1 cellular context compared by ENCODE assay signal in the genomic region with DNA sequence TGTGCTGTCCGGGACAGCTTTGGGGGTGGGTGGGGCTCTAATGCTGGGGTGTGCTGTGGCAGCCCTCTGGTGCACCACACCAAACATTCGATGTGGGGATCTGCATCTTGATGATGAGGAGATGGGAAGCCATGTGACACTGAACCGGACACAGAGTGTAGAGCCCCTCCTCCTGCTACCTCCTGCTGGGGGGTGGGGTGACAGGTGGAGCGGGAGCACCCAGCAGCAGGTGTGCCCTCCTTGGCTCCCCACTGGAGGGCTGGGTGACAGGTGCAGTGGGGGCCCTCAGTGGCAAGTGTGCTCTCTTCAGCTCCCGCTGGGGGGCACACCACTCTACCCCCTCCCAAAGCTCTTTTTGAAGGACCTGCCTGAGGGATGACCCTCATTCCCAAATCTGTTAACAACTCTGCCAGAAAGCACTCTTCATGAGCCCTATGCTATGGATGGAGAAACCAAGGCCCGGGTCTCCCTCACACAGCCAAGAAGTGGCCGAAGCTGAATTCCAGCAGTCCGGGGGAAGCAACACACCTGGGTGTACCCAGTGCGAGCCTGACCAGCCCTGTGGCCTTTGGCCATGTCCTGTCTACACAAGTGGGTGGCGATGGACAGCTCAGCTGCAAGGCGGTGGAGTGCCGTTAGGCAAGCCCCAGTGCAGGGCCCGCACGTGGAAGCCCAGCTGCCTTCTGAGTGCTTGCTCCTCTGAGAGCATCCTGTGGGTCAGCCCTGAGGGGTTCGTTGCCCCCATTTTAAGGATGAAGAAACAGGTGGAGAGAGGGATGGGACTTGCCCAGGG.
TF ChIP-seq lines count a peak whose summit lies in the region.

No MANE protein-coding gene starts in this region.

TF ChIP-seq in HepG2, 621 proteins besides CTCF, POLR2A, EP300 and RAD21 (continued from another document and continues in another):
- peak; percentile 72; the same call in 1 of the 2 replicates for TF ChIP-seq ZNF788 (CRISPR knock-in tag; IDR thresholded peaks at IDR 0.05; ENCODE audit: borderline replicate concordance)
- 0 out of 2 replicates have a peak, but pooled peaks have one; percentile 18 for TF ChIP-seq SRY (CRISPR knock-in tag; IDR thresholded peaks at IDR 0.05)
- TF ChIP-seq BRD4 (CRISPR knock-in tag; IDR thresholded peaks at IDR 0.05) = no peak
- TF ChIP-seq, protein P1, sequence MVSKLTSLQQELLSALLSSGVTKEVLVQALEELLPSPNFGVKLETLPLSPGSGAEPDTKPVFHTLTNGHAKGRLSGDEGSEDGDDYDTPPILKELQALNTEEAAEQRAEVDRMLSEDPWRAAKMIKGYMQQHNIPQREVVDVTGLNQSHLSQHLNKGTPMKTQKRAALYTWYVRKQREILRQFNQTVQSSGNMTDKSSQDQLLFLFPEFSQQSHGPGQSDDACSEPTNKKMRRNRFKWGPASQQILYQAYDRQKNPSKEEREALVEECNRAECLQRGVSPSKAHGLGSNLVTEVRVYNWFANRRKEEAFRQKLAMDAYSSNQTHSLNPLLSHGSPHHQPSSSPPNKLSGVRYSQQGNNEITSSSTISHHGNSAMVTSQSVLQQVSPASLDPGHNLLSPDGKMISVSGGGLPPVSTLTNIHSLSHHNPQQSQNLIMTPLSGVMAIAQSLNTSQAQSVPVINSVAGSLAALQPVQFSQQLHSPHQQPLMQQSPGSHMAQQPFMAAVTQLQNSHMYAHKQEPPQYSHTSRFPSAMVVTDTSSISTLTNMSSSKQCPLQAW (CRISPR knock-in tag; IDR thresholded peaks at IDR 0.05) = no peak
- TF ChIP-seq ZIK1 (CRISPR knock-in tag; IDR thresholded peaks at IDR 0.05; ENCODE audit: borderline replicate concordance, low read depth) = peak; percentile 17; the same call in 1 of the 2 replicates
- 0 out of 2 replicates have a peak, but pooled peaks have one; percentile 5 for TF ChIP-seq ZNF563 (CRISPR knock-in tag; IDR thresholded peaks at IDR 0.05)
- 0 out of 2 replicates have a peak, but pooled peaks have one; percentile 15 for TF ChIP-seq ZNF274 (CRISPR knock-in tag; IDR thresholded peaks at IDR 0.05)
- TF ChIP-seq, protein P2, sequence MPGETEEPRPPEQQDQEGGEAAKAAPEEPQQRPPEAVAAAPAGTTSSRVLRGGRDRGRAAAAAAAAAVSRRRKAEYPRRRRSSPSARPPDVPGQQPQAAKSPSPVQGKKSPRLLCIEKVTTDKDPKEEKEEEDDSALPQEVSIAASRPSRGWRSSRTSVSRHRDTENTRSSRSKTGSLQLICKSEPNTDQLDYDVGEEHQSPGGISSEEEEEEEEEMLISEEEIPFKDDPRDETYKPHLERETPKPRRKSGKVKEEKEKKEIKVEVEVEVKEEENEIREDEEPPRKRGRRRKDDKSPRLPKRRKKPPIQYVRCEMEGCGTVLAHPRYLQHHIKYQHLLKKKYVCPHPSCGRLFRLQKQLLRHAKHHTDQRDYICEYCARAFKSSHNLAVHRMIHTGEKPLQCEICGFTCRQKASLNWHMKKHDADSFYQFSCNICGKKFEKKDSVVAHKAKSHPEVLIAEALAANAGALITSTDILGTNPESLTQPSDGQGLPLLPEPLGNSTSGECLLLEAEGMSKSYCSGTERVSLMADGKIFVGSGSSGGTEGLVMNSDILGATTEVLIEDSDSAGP (CRISPR knock-in tag; IDR thresholded peaks at IDR 0.05; ENCODE audit: borderline replicate concordance) = peak; percentile 70; the same call in 1 of the 2 replicates
- TF ChIP-seq, protein P3, sequence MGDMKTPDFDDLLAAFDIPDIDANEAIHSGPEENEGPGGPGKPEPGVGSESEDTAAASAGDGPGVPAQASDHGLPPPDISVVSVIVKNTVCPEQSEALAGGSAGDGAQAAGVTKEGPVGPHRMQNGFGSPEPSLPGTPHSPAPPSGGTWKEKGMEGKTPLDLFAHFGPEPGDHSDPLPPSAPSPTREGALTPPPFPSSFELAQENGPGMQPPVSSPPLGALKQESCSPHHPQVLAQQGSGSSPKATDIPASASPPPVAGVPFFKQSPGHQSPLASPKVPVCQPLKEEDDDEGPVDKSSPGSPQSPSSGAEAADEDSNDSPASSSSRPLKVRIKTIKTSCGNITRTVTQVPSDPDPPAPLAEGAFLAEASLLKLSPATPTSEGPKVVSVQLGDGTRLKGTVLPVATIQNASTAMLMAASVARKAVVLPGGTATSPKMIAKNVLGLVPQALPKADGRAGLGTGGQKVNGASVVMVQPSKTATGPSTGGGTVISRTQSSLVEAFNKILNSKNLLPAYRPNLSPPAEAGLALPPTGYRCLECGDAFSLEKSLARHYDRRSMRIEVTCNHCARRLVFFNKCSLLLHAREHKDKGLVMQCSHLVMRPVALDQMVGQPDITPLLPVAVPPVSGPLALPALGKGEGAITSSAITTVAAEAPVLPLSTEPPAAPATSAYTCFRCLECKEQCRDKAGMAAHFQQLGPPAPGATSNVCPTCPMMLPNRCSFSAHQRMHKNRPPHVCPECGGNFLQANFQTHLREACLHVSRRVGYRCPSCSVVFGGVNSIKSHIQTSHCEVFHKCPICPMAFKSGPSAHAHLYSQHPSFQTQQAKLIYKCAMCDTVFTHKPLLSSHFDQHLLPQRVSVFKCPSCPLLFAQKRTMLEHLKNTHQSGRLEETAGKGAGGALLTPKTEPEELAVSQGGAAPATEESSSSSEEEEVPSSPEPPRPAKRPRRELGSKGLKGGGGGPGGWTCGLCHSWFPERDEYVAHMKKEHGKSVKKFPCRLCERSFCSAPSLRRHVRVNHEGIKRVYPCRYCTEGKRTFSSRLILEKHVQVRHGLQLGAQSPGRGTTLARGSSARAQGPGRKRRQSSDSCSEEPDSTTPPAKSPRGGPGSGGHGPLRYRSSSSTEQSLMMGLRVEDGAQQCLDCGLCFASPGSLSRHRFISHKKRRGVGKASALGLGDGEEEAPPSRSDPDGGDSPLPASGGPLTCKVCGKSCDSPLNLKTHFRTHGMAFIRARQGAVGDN (CRISPR knock-in tag; IDR thresholded peaks at IDR 0.05) = peak; percentile 76
- TF ChIP-seq HNF4A (CRISPR knock-in tag; IDR thresholded peaks at IDR 0.05) = peak; percentile 11; the same call in 1 of the 2 replicates
- TF ChIP-seq, protein P4, sequence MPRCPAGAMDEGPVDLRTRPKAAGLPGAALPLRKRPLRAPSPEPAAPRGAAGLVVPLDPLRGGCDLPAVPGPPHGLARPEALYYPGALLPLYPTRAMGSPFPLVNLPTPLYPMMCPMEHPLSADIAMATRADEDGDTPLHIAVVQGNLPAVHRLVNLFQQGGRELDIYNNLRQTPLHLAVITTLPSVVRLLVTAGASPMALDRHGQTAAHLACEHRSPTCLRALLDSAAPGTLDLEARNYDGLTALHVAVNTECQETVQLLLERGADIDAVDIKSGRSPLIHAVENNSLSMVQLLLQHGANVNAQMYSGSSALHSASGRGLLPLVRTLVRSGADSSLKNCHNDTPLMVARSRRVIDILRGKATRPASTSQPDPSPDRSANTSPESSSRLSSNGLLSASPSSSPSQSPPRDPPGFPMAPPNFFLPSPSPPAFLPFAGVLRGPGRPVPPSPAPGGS (CRISPR knock-in tag; IDR thresholded peaks at IDR 0.05) = 0 out of 2 replicates have a peak, but pooled peaks have one; percentile 3
- TF ChIP-seq KDM2A (CRISPR knock-in tag; IDR thresholded peaks at IDR 0.05; ENCODE audit: borderline replicate concordance, low read depth) = peak; percentile 31; the same call in 1 of the 2 replicates
- TF ChIP-seq TBX3 (IDR thresholded peaks at IDR 0.05; ENCODE audit: borderline replicate concordance) = no peak
- 0 out of 2 replicates have a peak, but pooled peaks have one; percentile 0 for TF ChIP-seq KLF6 (CRISPR knock-in tag; IDR thresholded peaks at IDR 0.05)
- peak; percentile 86 for TF ChIP-seq ZNF629 (CRISPR knock-in tag; conservative IDR thresholded peaks at IDR 0.05)
- peak; percentile 15; the same call in 1 of the 2 replicates for TF ChIP-seq KDM5B (CRISPR knock-in tag; IDR thresholded peaks at IDR 0.05; ENCODE audit: borderline replicate concordance)
- 0 out of 2 replicates have a peak, but pooled peaks have one; percentile 27 for TF ChIP-seq ZNF33B (CRISPR knock-in tag; IDR thresholded peaks at IDR 0.05)
- peak; percentile 27; the same call in 1 of the 2 replicates for TF ChIP-seq ZNF768 (CRISPR knock-in tag; IDR thresholded peaks at IDR 0.05)
- TF ChIP-seq, protein P5, sequence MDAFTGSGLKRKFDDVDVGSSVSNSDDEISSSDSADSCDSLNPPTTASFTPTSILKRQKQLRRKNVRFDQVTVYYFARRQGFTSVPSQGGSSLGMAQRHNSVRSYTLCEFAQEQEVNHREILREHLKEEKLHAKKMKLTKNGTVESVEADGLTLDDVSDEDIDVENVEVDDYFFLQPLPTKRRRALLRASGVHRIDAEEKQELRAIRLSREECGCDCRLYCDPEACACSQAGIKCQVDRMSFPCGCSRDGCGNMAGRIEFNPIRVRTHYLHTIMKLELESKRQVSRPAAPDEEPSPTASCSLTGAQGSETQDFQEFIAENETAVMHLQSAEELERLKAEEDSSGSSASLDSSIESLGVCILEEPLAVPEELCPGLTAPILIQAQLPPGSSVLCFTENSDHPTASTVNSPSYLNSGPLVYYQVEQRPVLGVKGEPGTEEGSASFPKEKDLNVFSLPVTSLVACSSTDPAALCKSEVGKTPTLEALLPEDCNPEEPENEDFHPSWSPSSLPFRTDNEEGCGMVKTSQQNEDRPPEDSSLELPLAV (CRISPR knock-in tag; conservative IDR thresholded peaks at IDR 0.05; ENCODE audit: low read depth) = no peak
- TF ChIP-seq, protein P6, sequence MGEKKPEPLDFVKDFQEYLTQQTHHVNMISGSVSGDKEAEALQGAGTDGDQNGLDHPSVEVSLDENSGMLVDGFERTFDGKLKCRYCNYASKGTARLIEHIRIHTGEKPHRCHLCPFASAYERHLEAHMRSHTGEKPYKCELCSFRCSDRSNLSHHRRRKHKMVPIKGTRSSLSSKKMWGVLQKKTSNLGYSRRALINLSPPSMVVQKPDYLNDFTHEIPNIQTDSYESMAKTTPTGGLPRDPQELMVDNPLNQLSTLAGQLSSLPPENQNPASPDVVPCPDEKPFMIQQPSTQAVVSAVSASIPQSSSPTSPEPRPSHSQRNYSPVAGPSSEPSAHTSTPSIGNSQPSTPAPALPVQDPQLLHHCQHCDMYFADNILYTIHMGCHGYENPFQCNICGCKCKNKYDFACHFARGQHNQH (CRISPR knock-in tag; IDR thresholded peaks at IDR 0.05) = peak; percentile 20; the same call in 1 of the 2 replicates
- TF ChIP-seq, protein P7, sequence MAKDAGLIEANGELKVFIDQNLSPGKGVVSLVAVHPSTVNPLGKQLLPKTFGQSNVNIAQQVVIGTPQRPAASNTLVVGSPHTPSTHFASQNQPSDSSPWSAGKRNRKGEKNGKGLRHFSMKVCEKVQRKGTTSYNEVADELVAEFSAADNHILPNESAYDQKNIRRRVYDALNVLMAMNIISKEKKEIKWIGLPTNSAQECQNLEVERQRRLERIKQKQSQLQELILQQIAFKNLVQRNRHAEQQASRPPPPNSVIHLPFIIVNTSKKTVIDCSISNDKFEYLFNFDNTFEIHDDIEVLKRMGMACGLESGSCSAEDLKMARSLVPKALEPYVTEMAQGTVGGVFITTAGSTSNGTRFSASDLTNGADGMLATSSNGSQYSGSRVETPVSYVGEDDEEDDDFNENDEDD (CRISPR knock-in tag; IDR thresholded peaks at IDR 0.05; ENCODE audit: borderline replicate concordance) = 0 out of 2 replicates have a peak, but pooled peaks have one; percentile 0
- peak; percentile 57; the same call in 1 of the 2 replicates for TF ChIP-seq MYC (CRISPR knock-in tag; IDR thresholded peaks at IDR 0.05; ENCODE audit: borderline replicate concordance)
- TF ChIP-seq SNAI1 (CRISPR knock-in tag; IDR thresholded peaks at IDR 0.05; ENCODE audit: borderline replicate concordance) = 0 out of 2 replicates have a peak, but pooled peaks have one; percentile 33
- TF ChIP-seq MED1 (CRISPR knock-in tag; IDR thresholded peaks at IDR 0.05) = 0 out of 2 replicates have a peak, but pooled peaks have one; percentile 39
- TF ChIP-seq, protein P8, sequence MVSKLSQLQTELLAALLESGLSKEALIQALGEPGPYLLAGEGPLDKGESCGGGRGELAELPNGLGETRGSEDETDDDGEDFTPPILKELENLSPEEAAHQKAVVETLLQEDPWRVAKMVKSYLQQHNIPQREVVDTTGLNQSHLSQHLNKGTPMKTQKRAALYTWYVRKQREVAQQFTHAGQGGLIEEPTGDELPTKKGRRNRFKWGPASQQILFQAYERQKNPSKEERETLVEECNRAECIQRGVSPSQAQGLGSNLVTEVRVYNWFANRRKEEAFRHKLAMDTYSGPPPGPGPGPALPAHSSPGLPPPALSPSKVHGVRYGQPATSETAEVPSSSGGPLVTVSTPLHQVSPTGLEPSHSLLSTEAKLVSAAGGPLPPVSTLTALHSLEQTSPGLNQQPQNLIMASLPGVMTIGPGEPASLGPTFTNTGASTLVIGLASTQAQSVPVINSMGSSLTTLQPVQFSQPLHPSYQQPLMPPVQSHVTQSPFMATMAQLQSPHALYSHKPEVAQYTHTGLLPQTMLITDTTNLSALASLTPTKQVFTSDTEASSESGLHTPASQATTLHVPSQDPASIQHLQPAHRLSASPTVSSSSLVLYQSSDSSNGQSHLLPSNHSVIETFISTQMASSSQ (IDR thresholded peaks at IDR 0.05; ENCODE audit: low read depth) = no peak
- TF ChIP-seq, protein P8 (CRISPR knock-in tag; IDR thresholded peaks at IDR 0.05; ENCODE audit: borderline replicate concordance) = no peak
- TF ChIP-seq EED (CRISPR knock-in tag; IDR thresholded peaks at IDR 0.05) = 0 out of 2 replicates have a peak, but pooled peaks have one; percentile 13
- TF ChIP-seq HES4 (CRISPR knock-in tag; IDR thresholded peaks at IDR 0.05; ENCODE audit: borderline replicate concordance) = peak; percentile 27; the same call in 1 of the 2 replicates
- no peak for TF ChIP-seq ASH2L (IDR thresholded peaks at IDR 0.05; ENCODE audit: insufficient read length, low read depth, low read length)
- TF ChIP-seq SRSF9 (IDR thresholded peaks at IDR 0.05; ENCODE audit: borderline replicate concordance, insufficient read depth, low read depth, low read length, poor library complexity, severe bottlenecking) = no peak
- peak; percentile 60 for TF ChIP-seq SAP130 (CRISPR knock-in tag; IDR thresholded peaks at IDR 0.05; ENCODE audit: low read depth)
- peak; percentile 40; the same call in 1 of the 2 replicates for TF ChIP-seq POLR2G (IDR thresholded peaks at IDR 0.05; ENCODE audit: low read depth, low read length)
- 0 out of 2 replicates have a peak, but pooled peaks have one; percentile 61 for TF ChIP-seq ZNF572 (CRISPR knock-in tag; IDR thresholded peaks at IDR 0.05)
- TF ChIP-seq ZNF747 (CRISPR knock-in tag; IDR thresholded peaks at IDR 0.05; ENCODE audit: borderline replicate concordance) = 0 out of 2 replicates have a peak, but pooled peaks have one; percentile 38
- TF ChIP-seq, protein P9, sequence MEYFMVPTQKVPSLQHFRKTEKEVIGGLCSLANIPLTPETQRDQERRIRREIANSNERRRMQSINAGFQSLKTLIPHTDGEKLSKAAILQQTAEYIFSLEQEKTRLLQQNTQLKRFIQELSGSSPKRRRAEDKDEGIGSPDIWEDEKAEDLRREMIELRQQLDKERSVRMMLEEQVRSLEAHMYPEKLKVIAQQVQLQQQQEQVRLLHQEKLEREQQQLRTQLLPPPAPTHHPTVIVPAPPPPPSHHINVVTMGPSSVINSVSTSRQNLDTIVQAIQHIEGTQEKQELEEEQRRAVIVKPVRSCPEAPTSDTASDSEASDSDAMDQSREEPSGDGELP (IDR thresholded peaks at IDR 0.05; ENCODE audit: borderline replicate concordance, low read depth) = peak; percentile 64
